ENCODE assay signal across 7 cellular contexts in genomic region chr1:116503535-116504307, GRCh38.
DNase-seq lines count a peak whose midpoint lies in the region; ATAC-seq and TF ChIP-seq lines count a peak whose summit lies in the region.

No MANE protein-coding gene starts in this region.

- H3K9ac ChIP-seq in HCT116 (ENCODE audit: low read length), result no peak overlapping the region

- H3K27me3 ChIP-seq in HCT116 (ENCODE audit: insufficient read depth, low read length), result no peaks in the 10 kb centered on the region
- no peaks in the 10 kb centered on the region for H3K27me3 ChIP-seq in PC-9 (ENCODE audit: insufficient read depth, low read depth)

- H3K4me3 ChIP-seq in HCT116 (replicated peaks in 1 of 2; ENCODE audit: low read depth in 1 of 2, low read length in 2 of 2) (no peak overlapping the region), PC-9 (no peak overlapping the region)

- TF ChIP-seq CTCF in HCT116 (IDR thresholded peaks at IDR 0.05 in 2 of 3, conservative IDR thresholded peaks at IDR 0.05 in 1 of 3; ENCODE audit: borderline replicate concordance in 1 of 3, insufficient read depth in 1 of 3, low read depth in 2 of 3, low read length in 2 of 3) (no peak), PC-9 (conservative IDR thresholded peaks at IDR 0.05) (no peak)

- H3K4me1 Mint-ChIP-seq in dendritic cell treated with granulocyte-macrophage colony-stimulating factor and Interleukin-4, amounts not matched to agents 40 ng/mL and 50 ng/mL, for 4 days (ENCODE audit: low read depth), result peaks cover 68% of the 10 kb centered on the region
- H3K4me1 Mint-ChIP-seq in stimulated activated memory B cell treated with anti-CD40 and anti-IgM and Interleukin-4, amounts not matched to agents 10 μg/mL and 1 μg/mL and 100 μg/mL, for 72 hours, result peaks cover 65% of the 10 kb centered on the region

- intact Hi-C loops in HCT116 (cut with micrococcal nuclease), result loop anchor here (10.0 kb wide), 1 partner anchor 551 kb away; no protein-coding TSS in a partner anchor
- intact Hi-C loops in PC-9 (cut with micrococcal nuclease; ENCODE audit: unreplicated experiment), result no loop called here
- intact Hi-C loops in dendritic cell treated with granulocyte-macrophage colony-stimulating factor and Interleukin-4, amounts not matched to agents 40 ng/mL and 50 ng/mL, for 4 days (cut with micrococcal nuclease), result loop anchor here (5.0 kb wide), 1 partner anchor 34 kb away; no protein-coding TSS in a partner anchor
- intact Hi-C loops in posterior cingulate gyrus (cut with DNase I), result no loop called here

- no peaks in the 10 kb centered on the region for H3K9me2 ChIP-seq in HCT116 (ENCODE audit: insufficient read depth)
- no peaks in the 10 kb centered on the region for H3K9me2 ChIP-seq in PC-9 (ENCODE audit: insufficient read depth)

- ATAC-seq in HCT116 (no peak), GM21529 (IDR thresholded peaks at IDR 0.05; ENCODE audit: unreplicated experiment) (no peak)
- ATAC-seq in stimulated activated memory B cell treated with anti-CD40 and anti-IgM and Interleukin-4, amounts not matched to agents 10 μg/mL and 1 μg/mL and 100 μg/mL, for 72 hours, result peak; percentile 37

- no peaks in the 10 kb centered on the region for H3K9me3 ChIP-seq in HCT116 (ENCODE audit: control insufficient read depth in 1 of 2, insufficient read depth in 1 of 2, low read depth in 1 of 2, low read length in 2 of 2)
- H3K9me3 ChIP-seq in PC-9 (ENCODE audit: insufficient read depth, low read depth), result no peaks in the 10 kb centered on the region

- no peaks in the 10 kb centered on the region for H3K9me3 Mint-ChIP-seq in dendritic cell treated with granulocyte-macrophage colony-stimulating factor and Interleukin-4, amounts not matched to agents 40 ng/mL and 50 ng/mL, for 4 days
- H3K9me3 Mint-ChIP-seq in stimulated activated memory B cell treated with anti-CD40 and anti-IgM and Interleukin-4, amounts not matched to agents 10 μg/mL and 1 μg/mL and 100 μg/mL, for 72 hours, result no peaks in the 10 kb centered on the region

- H4K20me1 ChIP-seq in HCT116 (ENCODE audit: insufficient read depth) (no peaks in the 10 kb centered on the region), PC-9 (ENCODE audit: insufficient read depth) (no peaks in the 10 kb centered on the region)

- no peak overlapping the region for H3K27ac ChIP-seq in HCT116 (ENCODE audit: low read depth, low read length)
- H3K27ac ChIP-seq in PC-9, result peak overlapping the region; percentile 86

- peak overlapping the region; percentile 87 for H3K27ac Mint-ChIP-seq in dendritic cell treated with granulocyte-macrophage colony-stimulating factor and Interleukin-4, amounts not matched to agents 40 ng/mL and 50 ng/mL, for 4 days
- H3K27ac Mint-ChIP-seq in stimulated activated memory B cell treated with anti-CD40 and anti-IgM and Interleukin-4, amounts not matched to agents 10 μg/mL and 1 μg/mL and 100 μg/mL, for 72 hours, result peak overlapping the region; percentile 82

- no TSS peak for BruUV-seq in HCT116 (replicated peaks; lab: Mats Ljungman, UMichigan)
- no TSS peak for BruUV-seq in PC-9 (replicated peaks; lab: Mats Ljungman, UMichigan)

- CTCF ChIA-PET in HCT116 (lab: Charles Lee), result interaction anchor here (1.4 to 10.7 kb wide), 3 partner anchors 18 to 364 kb away, joined by 4 to 251 read pairs (median 11); no protein-coding TSS in a partner anchor
- CTCF ChIA-PET in PC-9 (lab: Charles Lee), result interaction anchor here (0.7 to 1.3 kb wide), 3 partner anchors 18 to 365 kb away, joined by 3 read pairs; no protein-coding TSS in a partner anchor

- DNase-seq in HCT116 (ENCODE audit: low read depth, low spot score) (no peak), PC-9 (no peak), NCI-H69 (lab: John Stamatoyannopoulos, UW) (no peak), posterior cingulate gyrus (no peak)

- TF ChIP-seq POLR2A in HCT116 (IDR thresholded peaks at IDR 0.05; ENCODE audit: borderline replicate concordance, extremely low read depth, insufficient read depth, insufficient read length), result no peak

- peaks cover 23% of the 10 kb centered on the region for H3K36me3 Mint-ChIP-seq in dendritic cell treated with granulocyte-macrophage colony-stimulating factor and Interleukin-4, amounts not matched to agents 40 ng/mL and 50 ng/mL, for 4 days (ENCODE audit: low read depth)
- H3K36me3 Mint-ChIP-seq in stimulated activated memory B cell treated with anti-CD40 and anti-IgM and Interleukin-4, amounts not matched to agents 10 μg/mL and 1 μg/mL and 100 μg/mL, for 72 hours, result peaks cover 27% of the 10 kb centered on the region

- H2AFZ ChIP-seq in HCT116 (ENCODE audit: low read depth, low read length, poor library complexity, severe bottlenecking) (no peak overlapping the region), PC-9 (no peak overlapping the region)

- peak overlapping the region; percentile 54 for H3K4me2 ChIP-seq in HCT116 (ENCODE audit: low read length)
- peak overlapping the region; percentile 41 for H3K4me2 ChIP-seq in PC-9

- POLR2A ChIA-PET in HCT116 (lab: Charles Lee), result interaction anchor here (0.9 to 1.0 kb wide), 4 partner anchors 14 to 364 kb away, joined by 3 to 4 read pairs (median 4); no protein-coding TSS in a partner anchor
- POLR2A ChIA-PET in PC-9 (lab: Charles Lee; ENCODE audit: unreplicated experiment), result interaction anchor here (0.6 kb wide), 1 partner anchor 10 kb away, joined by 4 read pairs; no protein-coding TSS in a partner anchor

- no peaks in the 10 kb centered on the region for H3K27me3 Mint-ChIP-seq in dendritic cell treated with granulocyte-macrophage colony-stimulating factor and Interleukin-4, amounts not matched to agents 40 ng/mL and 50 ng/mL, for 4 days
- no peaks in the 10 kb centered on the region for H3K27me3 Mint-ChIP-seq in stimulated activated memory B cell treated with anti-CD40 and anti-IgM and Interleukin-4, amounts not matched to agents 10 μg/mL and 1 μg/mL and 100 μg/mL, for 72 hours

- H3K79me2 ChIP-seq in HCT116 (ENCODE audit: insufficient read depth, low read length), result no peaks in the 10 kb centered on the region
- H3K79me2 ChIP-seq in PC-9 (ENCODE audit: low read depth), result no peaks in the 10 kb centered on the region

- H3K36me3 ChIP-seq in HCT116 (ENCODE audit: control insufficient read depth in 1 of 2, insufficient read depth in 2 of 2, low read length in 2 of 2), result no peaks in the 10 kb centered on the region
- no peaks in the 10 kb centered on the region for H3K36me3 ChIP-seq in PC-9 (ENCODE audit: low read depth)

- peaks cover 55% of the 10 kb centered on the region for H3F3A ChIP-seq in PC-9 (ENCODE audit: insufficient read depth, low read depth)

- H3K4me3 Mint-ChIP-seq in dendritic cell treated with granulocyte-macrophage colony-stimulating factor and Interleukin-4, amounts not matched to agents 40 ng/mL and 50 ng/mL, for 4 days, result peak overlapping the region; percentile 5
- no peak overlapping the region for H3K4me3 Mint-ChIP-seq in stimulated activated memory B cell treated with anti-CD40 and anti-IgM and Interleukin-4, amounts not matched to agents 10 μg/mL and 1 μg/mL and 100 μg/mL, for 72 hours

- H3K4me1 ChIP-seq in HCT116 (ENCODE audit: control insufficient read depth in 1 of 2, insufficient read depth in 2 of 2, low read length in 2 of 2) (peaks cover 46 to 57% of the 10 kb centered on the region in 2 experiments), PC-9 (replicated peaks; ENCODE audit: insufficient read depth) (peaks cover 69% of the 10 kb centered on the region)

- no peak for TF ChIP-seq RAD21 in HCT116 (IDR thresholded peaks at IDR 0.05; ENCODE audit: low read depth)

- RAD21 ChIA-PET in HCT116 (lab: Charles Lee; ENCODE audit: low non-redundant PET in 1 of 2, low total read pairs in 2 of 2, uncharacterized antibody in 2 of 2, unreplicated experiment in 2 of 2), result no interaction called here

TF ChIP-seq in HCT116, 20 proteins besides CTCF, POLR2A, EP300 and RAD21:
- TF ChIP-seq POLR2AphosphoS5 (IDR thresholded peaks at IDR 0.05; ENCODE audit: low read depth, low read length), result no peak
- peak; percentile 12; the same call in 1 of the 2 replicates for TF ChIP-seq SIN3A (IDR thresholded peaks at IDR 0.05; ENCODE audit: low read depth)
TF ChIP-seq in HCT116: peak in this region for 1.

Comparison
In these comparisons a context has a peak if more than half of its experiments do, and no peak if none do; other contexts are left out.
1. intact Hi-C loops: an anchor here in HCT116 (10.0 kb wide) and dendritic cell treated with granulocyte-macrophage colony-stimulating factor and Interleukin-4, amounts not matched to agents 40 ng/mL and 50 ng/mL, for 4 days (5.0 kb wide); none called in PC-9 and posterior cingulate gyrus.